Comparison of ENCODE assay signal across 8 cellular contexts in the genomic region with DNA sequence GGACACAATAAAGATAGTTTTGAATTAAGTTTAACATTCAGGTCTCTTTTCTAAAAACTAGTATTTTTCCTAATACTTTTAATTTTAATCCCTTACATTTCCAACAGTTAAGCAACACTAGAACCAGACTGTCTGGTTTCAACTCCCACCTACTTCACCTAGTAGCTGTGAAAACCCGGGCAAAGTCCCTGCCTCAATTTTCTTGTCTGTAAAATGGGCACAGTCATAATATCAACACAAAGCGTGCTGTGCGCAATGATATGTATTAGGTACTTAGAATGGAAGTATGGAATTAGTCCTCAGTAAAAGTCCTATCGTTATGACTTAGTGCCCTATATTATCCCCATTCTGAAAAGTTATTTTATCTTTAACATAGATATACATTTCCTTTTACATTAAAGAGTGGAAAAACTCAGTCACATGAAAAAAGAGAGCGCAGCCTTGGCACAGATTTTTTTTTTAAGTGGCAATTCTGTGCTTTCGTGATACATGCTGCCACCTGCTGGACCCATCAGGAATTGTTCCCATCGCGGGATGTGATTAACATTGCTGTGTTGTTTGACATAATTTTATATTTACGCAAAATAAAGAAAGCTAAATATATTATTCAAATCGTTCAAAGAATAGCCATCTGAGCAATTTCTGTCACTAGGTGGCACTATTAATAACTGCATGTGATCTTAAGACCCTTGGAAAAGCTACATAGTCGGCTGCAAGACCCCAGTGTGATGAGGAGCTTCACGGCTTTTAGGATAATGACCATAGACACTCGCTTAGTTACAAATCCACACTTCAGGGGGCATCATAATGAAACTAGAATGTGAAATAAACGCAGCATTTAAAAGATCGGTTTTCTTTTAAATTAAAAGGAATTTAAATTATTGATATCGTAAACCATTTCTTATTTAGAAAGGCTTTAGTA. TPM values are rescaled to one million over a fixed set of nuclear protein-coding genes. Genes with fewer than 3 reads are reported as not detected.
DNase-seq lines count a peak whose midpoint lies in the region; ATAC-seq and TF ChIP-seq lines count a peak whose summit lies in the region.

No MANE protein-coding gene starts in this region.

- H3K9me3 Mint-ChIP-seq in HFFc6: no peaks in the 10 kb centered on the region

- peak; percentile 94 for TF ChIP-seq CTCF in HFFc6 (IDR thresholded peaks at IDR 0.05)

- no peaks in the 10 kb centered on the region for H3K4me1 Mint-ChIP-seq in HFFc6 (ENCODE audit: low read depth)

- no peaks in the 10 kb centered on the region; the same call in 1 of the 2 replicates for H3K27me3 Mint-ChIP-seq in HFFc6 (ENCODE audit: insufficient read depth)

- no peak for ATAC-seq in HG03095 (IDR thresholded peaks at IDR 0.05; ENCODE audit: unreplicated experiment)

- no peak overlapping the region for H3K27ac Mint-ChIP-seq in HFFc6

- no peaks in the 10 kb centered on the region for H3K36me3 Mint-ChIP-seq in HFFc6 (ENCODE audit: low read depth)

- no peak overlapping the region for H3K4me3 Mint-ChIP-seq in HFFc6

- in situ Hi-C loops in G401 (cut with HindIII; ENCODE audit: low sequenced_read_pairs): no loop called here

- DNase-seq in G401 (ENCODE audit: low spot score) (peak; percentile 64), HFFc6 (peak; percentile 22), NCI-H2196 (lab: John Stamatoyannopoulos, UW; ENCODE audit: unreplicated experiment) (peak; percentile 46), middle frontal gyrus (ENCODE audit: extremely low spot score, low spot score) (peak; percentile 33)
- peak; percentile 28 to 37 for DNase-seq in activated CD4-positive, alpha-beta T cell treated with anti-CD3 and anti-CD28 coated beads, Interleukin-2, amount 50 U/mL, for 24 hours (ENCODE audit: low read depth in 1 of 2, low spot score in 1 of 2)
- DNase-seq in effector CD4-positive, alpha-beta T cell: peak; percentile 39
- DNase-seq in stimulated activated CD8-positive, alpha-beta memory T cell treated with anti-CD3 and anti-CD28 coated beads, Interleukin-4, amount 100 ng/mL, for 24 hours (ENCODE audit: low read depth): peak; percentile 37

RNA-seq across cellular contexts. Expression of gene LIG4, which starts 59.9 kb away (rescaled TPM):
- total RNA-seq in G401 (2014; rRNA removed; shearing (Covaris generic)): 5.7 and 5.9 TPM in 2 replicates
- 10 to 100 TPM in 5 of 6 experiments, 1 to 10 TPM in 1; 9.2 to 11.4 (median 11.1) TPM for total RNA-seq in HFFc6 (2021; fragmentation: NEBNext Ultra II Directional; extraction: Animal tissue kit (Norgen Biotek cat#: 25700))
